Comparison of ENCODE assay signal across 11 cellular contexts in the genomic region with DNA sequence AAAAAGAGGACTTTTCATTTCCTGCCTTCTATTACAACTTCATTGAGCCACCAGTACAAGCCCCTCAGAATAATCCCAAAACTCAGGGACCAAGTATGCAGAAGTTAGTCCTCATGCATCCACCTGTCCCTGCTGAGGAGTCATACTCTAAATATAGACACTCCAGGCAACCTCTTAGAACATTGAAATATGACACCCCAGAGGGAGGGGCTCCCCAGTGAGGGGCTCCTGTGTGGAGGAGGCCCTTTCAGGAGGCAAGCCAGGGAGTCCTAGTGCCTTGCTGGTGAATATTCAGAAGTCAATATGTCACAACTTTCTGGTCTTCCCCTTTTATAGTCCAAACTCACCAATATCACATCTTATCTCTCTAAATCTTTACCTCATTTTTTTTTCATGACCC.
A peak's percentile ranks its signal among the peaks of the same experiment; 100 is the strongest.
DNase-seq lines count a peak whose midpoint lies in the region; ATAC-seq lines count a peak whose summit lies in the region.
"Had no signal": no experiment of that assay in that cellular context is flagged by ENCODE, and none has a peak within 500 bp of the region (broad histone marks: within the 10 kb centered on the region; RNA-seq: fewer than 3 reads in every experiment).

No MANE protein-coding gene starts in this region.

- peaks cover 3% of the 10 kb centered on the region for H3K27me3 ChIP-seq in adipocyte (replicated peaks; ENCODE audit: control insufficient read depth, insufficient read depth, low read length)

- DNase-seq in stimulated activated CD4-positive, alpha-beta T cell treated with anti-CD3 and anti-CD28 coated beads, Interleukin-15, amount 100 ng/mL, for 24 hours, result peak; percentile 29
- DNase-seq in stimulated activated CD4-positive, alpha-beta T cell treated with anti-CD3 and anti-CD28 coated beads, Interleukin-1b, Interleukin-23, amount 100 ng/mL, for 48 hours, result no peak
- DNase-seq in NCI-H2107 treated with DMSO at 0.1 percent for 48 hours (lab: John Stamatoyannopoulos, UW; ENCODE audit: unreplicated experiment), result peak; percentile 95
- peak; percentile 20 for DNase-seq in adipocyte (ENCODE audit: low read depth)
- DNase-seq in HUDEP-2 (lab: John Stamatoyannopoulos, UW; ENCODE audit: unreplicated experiment in 76 of 76), result no peak
- DNase-seq: activated naive CD4-positive, alpha-beta T cell; CD8-positive, alpha-beta T cell; natural killer cell had no signal

- ATAC-seq in HG02938 (IDR thresholded peaks at IDR 0.05; ENCODE audit: unreplicated experiment) (no peak), HG02885 (IDR thresholded peaks at IDR 0.05; ENCODE audit: poor library complexity, unreplicated experiment) (no peak), GM19324 (IDR thresholded peaks at IDR 0.05; ENCODE audit: low FRiP score, unreplicated experiment) (no peak)
- ATAC-seq: CD8-positive, alpha-beta T cell; natural killer cell had no signal

- H3K36me3 ChIP-seq in adipocyte (ENCODE audit: control insufficient read depth, insufficient read depth, low read length, severe bottlenecking), result no peaks in the 10 kb centered on the region

- no peak overlapping the region for H3K4me3 ChIP-seq in adipocyte (ENCODE audit: low read length)

- peaks cover 1% of the 10 kb centered on the region for H3K4me1 ChIP-seq in adipocyte (ENCODE audit: control insufficient read depth, insufficient read depth, low read length)

- no peaks in the 10 kb centered on the region for H3K9me3 ChIP-seq in adipocyte (ENCODE audit: control insufficient read depth, low read length)

- H3K9ac ChIP-seq in adipocyte (ENCODE audit: low read length), result no peak overlapping the region

Comparison
In these comparisons a context has a peak if more than half of its experiments do, and no peak if none do; other contexts are left out.
1. DNase-seq: peak in stimulated activated CD4-positive, alpha-beta T cell treated with anti-CD3 and anti-CD28 coated beads, Interleukin-15, amount 100 ng/mL, for 24 hours (single experiment), NCI-H2107 treated with DMSO at 0.1 percent for 48 hours (single experiment) and adipocyte (single experiment); none in stimulated activated CD4-positive, alpha-beta T cell treated with anti-CD3 and anti-CD28 coated beads, Interleukin-1b, Interleukin-23, amount 100 ng/mL, for 48 hours (single experiment) and HUDEP-2 (0 of 76).